In the genomic region with DNA sequence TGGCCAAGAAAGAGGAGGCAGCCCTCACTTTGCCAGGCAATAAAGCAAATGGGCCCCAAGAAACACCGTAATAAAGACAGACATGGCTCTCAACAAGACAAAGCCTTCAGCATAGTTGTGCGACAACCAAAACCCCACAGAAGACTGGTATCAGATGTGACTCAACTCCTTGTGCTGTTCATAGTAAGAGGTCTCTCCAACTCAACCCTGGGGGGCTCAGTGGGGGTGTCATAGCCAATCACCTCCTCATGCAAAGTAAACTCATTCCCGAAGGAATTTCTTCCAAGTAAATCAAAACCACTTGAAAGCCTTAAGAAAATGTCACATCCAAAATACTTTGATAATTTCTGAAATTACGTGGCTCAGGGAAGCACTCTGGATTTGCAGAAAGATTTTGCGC, we compare ENCODE assay signal across 24 cellular contexts.
"Had no signal": no experiment of that assay in that cellular context is flagged by ENCODE, and none has a peak within 500 bp of the region (broad histone marks: within the 10 kb centered on the region; RNA-seq: fewer than 3 reads in every experiment).

No MANE protein-coding gene starts in this region.

- H3K27me3 Mint-ChIP-seq: type B pancreatic cell had no signal

- FAIRE-seq: bronchial epithelial cell, keratinocyte had no signal

- ATAC-seq: left colon, mucosa of descending colon, T-helper 17 cell had no signal

- H3K27ac Mint-ChIP-seq: activated CD4-positive, alpha-beta memory T cell treated with anti-CD3 and anti-CD28 coated beads for 36 hours; activated naive CD4-positive, alpha-beta T cell treated with anti-CD3 and anti-CD28 coated beads for 36 hours; activated naive CD8-positive, alpha-beta T cell treated with anti-CD3 and anti-CD28 coated beads, Interleukin-2, amount 10 ng/mL, durations not matched to agents 7 days and 5 days; T-helper 17 cell; type B pancreatic cell had no signal

- DNase-seq: activated CD4-positive, alpha-beta T cell treated with anti-CD3 and anti-CD28 coated beads for 48 hours; activated effector memory CD4-positive, alpha-beta T cell treated with Interleukin-2 at 50 U/mL for 16 hours; activated naive CD4-positive, alpha-beta T cell treated with anti-CD3 and anti-CD28 coated beads for 36 hours; activated naive CD8-positive, alpha-beta T cell treated with anti-CD3 and anti-CD28 coated beads, Interleukin-2, amount 10 ng/mL, durations not matched to agents 7 days and 5 days; activated T-cell treated with anti-CD3 and anti-CD28 coated beads, Interleukin-2, amount 50 U/mL, for 48 hours; cerebellar nuclear complex; esophagus squamous epithelium; left colon; mesendoderm; mucosa of descending colon; naive B cell; sigmoid colon; stimulated activated CD4-positive, alpha-beta T cell treated with anti-CD3 and anti-CD28 coated beads, Interleukin-2, amount 100 ng/mL, for 48 hours; stimulated activated CD8-positive, alpha-beta memory T cell treated with anti-CD3 and anti-CD28 coated beads, Interleukin-4, amount 100 ng/mL, for 48 hours; stimulated activated naive CD4-positive, alpha-beta T cell; SW 1271; T-helper 17 cell; testis had no signal

- H3K27me3 ChIP-seq: esophagus squamous epithelium, gastroesophageal sphincter, sigmoid colon, testis had no signal

- H3K9me3 Mint-ChIP-seq: activated CD4-positive, alpha-beta memory T cell treated with anti-CD3 and anti-CD28 coated beads for 36 hours; activated naive CD4-positive, alpha-beta T cell treated with anti-CD3 and anti-CD28 coated beads for 36 hours; activated naive CD8-positive, alpha-beta T cell treated with anti-CD3 and anti-CD28 coated beads, Interleukin-2, amount 10 ng/mL, durations not matched to agents 7 days and 5 days; naive B cell; type B pancreatic cell had no signal

- H3K4me1 Mint-ChIP-seq: naive B cell had no signal

- H3K4me1 ChIP-seq: esophagus squamous epithelium, gastroesophageal sphincter, sigmoid colon, testis had no signal

- H3K27ac ChIP-seq: coronary artery, esophagus squamous epithelium, gastroesophageal sphincter, sigmoid colon, testis had no signal

- H3K36me3 Mint-ChIP-seq: activated CD4-positive, alpha-beta memory T cell treated with anti-CD3 and anti-CD28 coated beads for 36 hours; naive B cell had no signal

- H3K4me3 ChIP-seq: coronary artery, esophagus squamous epithelium, gastroesophageal sphincter, mucosa of descending colon, sigmoid colon, testis had no signal

- H3K9me3 ChIP-seq: esophagus squamous epithelium, gastroesophageal sphincter, mucosa of descending colon, sigmoid colon, testis had no signal

- H3K4me3 Mint-ChIP-seq: activated CD4-positive, alpha-beta memory T cell treated with anti-CD3 and anti-CD28 coated beads for 36 hours; activated naive CD4-positive, alpha-beta T cell treated with anti-CD3 and anti-CD28 coated beads for 36 hours; activated naive CD8-positive, alpha-beta T cell treated with anti-CD3 and anti-CD28 coated beads, Interleukin-2, amount 10 ng/mL, durations not matched to agents 7 days and 5 days; naive B cell; T-helper 17 cell; type B pancreatic cell had no signal
